15 cellular contexts compared by ENCODE assay signal in genomic region chr3:160108357-160108756, GRCh38.
DNase-seq lines count a peak whose midpoint lies in the region; ATAC-seq and TF ChIP-seq lines count a peak whose summit lies in the region.
"Had no signal": no experiment of that assay in that cellular context is flagged by ENCODE, and none has a peak within 500 bp of the region (broad histone marks: within the 10 kb centered on the region; RNA-seq: fewer than 3 reads in every experiment).

No MANE protein-coding gene starts in this region.

- no peaks in the 10 kb centered on the region for H4K20me1 ChIP-seq in PC-3 (ENCODE audit: low read length)
- H4K20me1 ChIP-seq: BLaER1 had no signal

- H3K9me3 ChIP-seq in PC-3 (ENCODE audit: low read length) = no peaks in the 10 kb centered on the region
- H3K9me3 ChIP-seq: BLaER1 had no signal

- peaks cover 3% of the 10 kb centered on the region for H3K4me1 Mint-ChIP-seq in glutamatergic neuron (ENCODE audit: low read depth, unreplicated experiment)
- H3K4me1 Mint-ChIP-seq: CD8-positive, alpha-beta memory T cell had no signal

- ATAC-seq in PC-3 = peak; percentile 61
- ATAC-seq in GM21528 (IDR thresholded peaks at IDR 0.05; ENCODE audit: low FRiP score, unreplicated experiment) = no peak

- H3K4me3 Mint-ChIP-seq in glutamatergic neuron (ENCODE audit: unreplicated experiment) = no peak overlapping the region
- H3K4me3 Mint-ChIP-seq: CD8-positive, alpha-beta memory T cell; H9; IgD-negative memory B cell had no signal

- no peaks in the 10 kb centered on the region for H3K27me3 Mint-ChIP-seq in glutamatergic neuron (ENCODE audit: unreplicated experiment)

- no peak overlapping the region; the same call in 1 of the 2 replicates for H3K4me2 ChIP-seq in PC-3 (ENCODE audit: low read length)
- H3K4me2 ChIP-seq: BLaER1 had no signal

- no peaks in the 10 kb centered on the region for H3K79me2 ChIP-seq in PC-3 (ENCODE audit: low read length)

- H3K36me3 ChIP-seq in PC-3 (ENCODE audit: low read depth, low read length) = no peaks in the 10 kb centered on the region
- H3K36me3 ChIP-seq: BLaER1 had no signal

- no peak for TF ChIP-seq CTCF in PC-3 (conservative IDR thresholded peaks at IDR 0.05; ENCODE audit: low read depth, low read length)
- no peak for TF ChIP-seq CTCF in glutamatergic neuron (IDR thresholded peaks at IDR 0.05; ENCODE audit: partially characterized antibody, unreplicated experiment)
- no peak for TF ChIP-seq CTCF in GM10248 (IDR thresholded peaks at IDR 0.05; ENCODE audit: control extremely low read depth, extremely low read depth, low read depth, missing control alignments)

- no peak overlapping the region for H3K27ac Mint-ChIP-seq in glutamatergic neuron (ENCODE audit: unreplicated experiment)
- H3K27ac Mint-ChIP-seq: CD8-positive, alpha-beta memory T cell; H9; IgD-negative memory B cell had no signal

- peaks cover 8% of the 10 kb centered on the region for H3K4me1 ChIP-seq in PC-3 (ENCODE audit: insufficient read depth, low read length)

- no peaks in the 10 kb centered on the region for H3K36me3 Mint-ChIP-seq in glutamatergic neuron (ENCODE audit: unreplicated experiment)
- H3K36me3 Mint-ChIP-seq: CD8-positive, alpha-beta memory T cell; IgD-negative memory B cell had no signal

- H3K4me3 ChIP-seq in PC-3 (ENCODE audit: low read length) = no peak overlapping the region
- H3K4me3 ChIP-seq: BLaER1 had no signal

- H3K9ac ChIP-seq in PC-3 (ENCODE audit: low read length) = no peak overlapping the region
- H3K9ac ChIP-seq: BLaER1 had no signal

- no peaks in the 10 kb centered on the region; the same call in 1 of the 2 replicates for H3K27me3 ChIP-seq in PC-3 (ENCODE audit: low read length)
- H3K27me3 ChIP-seq: BLaER1 had no signal

- H3K9me3 Mint-ChIP-seq in glutamatergic neuron (ENCODE audit: unreplicated experiment) = no peaks in the 10 kb centered on the region
- H3K9me3 Mint-ChIP-seq: CD8-positive, alpha-beta memory T cell; H9 had no signal

- no peaks in the 10 kb centered on the region for H3K9me2 ChIP-seq in PC-3 (replicated peaks; ENCODE audit: low read length)

- in situ Hi-C loops in KBM-7 (cut with MboI; ENCODE audit: low pct_unique_long_range_greater_than_20kb, low sequenced_read_pairs) = no loop called here

- no peaks in the 10 kb centered on the region for H3F3A ChIP-seq in PC-3 (ENCODE audit: low read length, unreplicated experiment)

- peak; percentile 56 for DNase-seq in KBM-7
- DNase-seq in PC-3 = peak; percentile 30
- peak; percentile 50 for DNase-seq in left kidney (ENCODE audit: low read depth, low spot score)
- no peak for DNase-seq in SK-N-DZ (ENCODE audit: low spot score)
- DNase-seq in glutamatergic neuron = no peak
- no peak for DNase-seq in GM10248 (ENCODE audit: extremely low spot score)
- DNase-seq: AML-193; CD8-positive, alpha-beta memory T cell; DMS53; GF-D8; GOT3; H9 had no signal

- H2AFZ ChIP-seq in PC-3 (ENCODE audit: low read length) = 0 out of 2 replicates have a peak overlapping the region, but pooled peaks have one; percentile 12

- intact Hi-C loops in PC-3 (cut with micrococcal nuclease) = no loop called here

- no peak overlapping the region for H3K27ac ChIP-seq in PC-3 (ENCODE audit: low read length)
- H3K27ac ChIP-seq: BLaER1 had no signal

- POLR2A ChIA-PET in PC-3 (lab: Charles Lee; ENCODE audit: unreplicated experiment) = no interaction called here
- POLR2A ChIA-PET in GM10248 (lab: Yijun Ruan, JAX) = no interaction called here

- CTCF ChIA-PET in PC-3 (lab: Charles Lee) (no interaction called here), GM10248 (lab: Yijun Ruan, JAX) (interaction anchor here (1.2 to 1.3 kb wide), 2 partner anchors 36 to 75 kb away, joined by 3 to 4 read pairs; no protein-coding TSS in a partner anchor)

- BruUV-seq in PC-3 (replicated peaks; lab: Mats Ljungman, UMichigan) = no TSS peak

Comparison
In these comparisons a context has a peak if more than half of its experiments do, and no peak if none do; other contexts are left out.
1. DNase-seq: peak in KBM-7 (single experiment), PC-3 (single experiment) and left kidney (single experiment); none in SK-N-DZ (single experiment), glutamatergic neuron (single experiment) and GM10248 (single experiment).